In the genomic region with DNA sequence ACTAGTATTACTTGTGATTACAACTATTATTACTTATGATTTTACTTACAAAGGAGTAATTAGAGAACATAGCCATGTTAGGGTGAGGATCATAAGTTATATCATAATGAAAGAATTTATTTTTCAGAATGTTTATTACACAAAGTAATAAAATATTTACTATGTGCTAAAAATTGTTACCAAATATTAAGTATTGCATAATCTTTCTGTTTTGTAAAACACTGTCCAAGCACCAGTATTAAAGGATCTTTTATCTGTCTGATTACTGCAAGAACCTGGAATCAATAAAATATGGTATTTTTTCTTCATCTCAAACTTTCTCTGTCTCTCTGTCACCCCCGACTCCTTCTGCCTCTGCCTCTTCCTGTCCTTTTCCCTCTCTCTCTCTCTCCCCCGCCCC, we compare ENCODE assay signal across 18 cellular contexts.
"Had no signal": no experiment of that assay in that cellular context is flagged by ENCODE, and none has a peak within 500 bp of the region (broad histone marks: within the 10 kb centered on the region; RNA-seq: fewer than 3 reads in every experiment).

No MANE protein-coding gene starts in this region.

- H3K9ac ChIP-seq: KMS-11, SK-N-SH had no signal

- H3K4me2 ChIP-seq: KMS-11, SK-N-SH had no signal

- H3K9me3 ChIP-seq: SK-N-SH had no signal

- DNase-seq: Kasumi-1, MM.1S, NCI-H1092 treated with DMSO at 0.1 percent for 48 hours, NCI-H1436, NCI-H187, NCI-H2029, NCI-H2081 treated with DMSO at 0.1 percent for 48 hours, NCI-H2171, NCI-H226, NCI-H446, NCI-H510A, NCI-H524 treated with DMSO at 0.1 percent for 48 hours, NCI-H774, SHP77, SK-N-SH had no signal

- FAIRE-seq: RCC 7860 had no signal

- H3K27ac ChIP-seq: KMS-11, RWPE1 had no signal
